In the genomic region with DNA sequence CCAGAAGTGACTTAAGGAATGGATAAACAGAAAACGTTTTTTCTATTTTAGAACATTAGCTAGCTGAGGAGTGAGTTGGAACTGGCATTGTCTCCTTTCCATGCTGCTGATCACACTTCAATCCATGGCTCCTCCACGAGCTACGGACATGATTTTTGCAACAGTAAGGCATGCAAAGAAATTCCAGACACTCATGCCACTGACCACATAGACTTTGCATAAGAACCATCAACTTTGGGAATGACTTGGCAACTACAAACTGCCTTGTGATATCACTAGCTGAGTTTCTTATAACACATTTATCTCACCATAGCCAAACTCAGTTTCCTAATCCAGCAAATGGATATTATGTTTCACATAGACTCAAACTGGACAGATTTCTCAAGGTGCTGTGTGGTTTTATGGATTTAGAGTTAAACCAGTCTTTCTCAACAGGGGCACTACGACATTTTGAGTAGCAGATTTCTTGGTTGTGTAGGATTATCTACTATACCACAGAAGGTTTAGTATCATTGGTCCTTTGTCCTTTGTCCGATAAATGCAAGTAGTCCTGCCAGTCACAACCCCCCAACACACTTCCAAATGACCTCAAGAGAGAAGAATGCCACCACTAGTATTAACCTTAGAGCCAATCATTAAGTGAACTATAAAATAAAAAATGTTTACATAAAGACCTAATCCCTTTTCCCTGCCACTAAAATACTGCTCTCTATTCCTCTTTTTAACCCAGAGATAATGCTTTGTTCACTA, we compare ENCODE assay signal across 15 cellular contexts. TPM values are rescaled to one million over a fixed set of nuclear protein-coding genes. Genes with fewer than 3 reads are reported as not detected.
A peak's percentile ranks its signal among the peaks of the same experiment; 100 is the strongest.
DNase-seq lines count a peak whose midpoint lies in the region; ATAC-seq and TF ChIP-seq lines count a peak whose summit lies in the region.
"Had no signal": no experiment of that assay in that cellular context is flagged by ENCODE, and none has a peak within 500 bp of the region (broad histone marks: within the 10 kb centered on the region; RNA-seq: fewer than 3 reads in every experiment).

No MANE protein-coding gene starts in this region.

- no peaks in the 10 kb centered on the region for H3K9me3 Mint-ChIP-seq in naive thymus-derived CD4-positive, alpha-beta T cell
- H3K9me3 Mint-ChIP-seq: stimulated activated naive CD8-positive, alpha-beta T cell treated with anti-CD3 and anti-CD28 coated beads, Interleukin-15, amount 100 ng/mL, for 72 hours had no signal

- intact Hi-C loops in naive thymus-derived CD4-positive, alpha-beta T cell (cut with micrococcal nuclease), result no loop called here

- H3K36me3 Mint-ChIP-seq in naive thymus-derived CD4-positive, alpha-beta T cell, result peaks cover 10 to 29% (median 17%) of the 10 kb centered on the region in 5 donors

- CTCF ChIA-PET in naive thymus-derived CD4-positive, alpha-beta T cell (lab: Charles Lee), result no interaction called here

- POLR2A ChIA-PET in naive thymus-derived CD4-positive, alpha-beta T cell (lab: Charles Lee), result interaction anchor here (0.6 to 0.7 kb wide), 3 partner anchors 21 to 391 kb away, joined by 3 to 4 read pairs (median 3); no protein-coding TSS in a partner anchor

- H3K9me3 ChIP-seq in naive thymus-derived CD4-positive, alpha-beta T cell (ENCODE audit: control insufficient read depth in 2 of 3, low read length in 3 of 3), result no peaks in the 10 kb centered on the region
- H3K9me3 ChIP-seq: body of pancreas had no signal

- no peak overlapping the region for H3K4me3 ChIP-seq in AG10803 (ENCODE audit: low read length)
- H3K4me3 ChIP-seq in naive thymus-derived CD4-positive, alpha-beta T cell (ENCODE audit: low read length), result no peak overlapping the region
- H3K4me3 ChIP-seq: body of pancreas had no signal

- H3K27me3 ChIP-seq in naive thymus-derived CD4-positive, alpha-beta T cell (ENCODE audit: control insufficient read depth in 2 of 2, insufficient read depth in 2 of 2, low read length in 2 of 2), result no peaks in the 10 kb centered on the region
- H3K27me3 ChIP-seq: body of pancreas had no signal

- TF ChIP-seq CTCF in AG10803 (conservative IDR thresholded peaks at IDR 0.05; ENCODE audit: low read length), result no peak

- DNase-seq in AG10803 (ENCODE audit: low read depth) (peak; percentile 99), M059J (ENCODE audit: low read depth) (peak; percentile 94), epidermal melanocyte (ENCODE audit: insufficient read length, low spot score) (peak; percentile 26), non-pigmented ciliary epithelial cell (ENCODE audit: low read depth) (peak; percentile 84), NCI-H1092 treated with DMSO at 0.1 percent for 48 hours (lab: John Stamatoyannopoulos, UW) (no peak), NOMO-1 treated with DMSO at 0.1 percent for 48 hours (lab: John Stamatoyannopoulos, UW; ENCODE audit: unreplicated experiment) (no peak)
- no peak for DNase-seq in activated CD4-positive, CD25-positive, alpha-beta regulatory T cell treated with anti-CD3 and anti-CD28 coated beads, Interleukin-2, amount 50 U/mL, for 72 hours
- no peak for DNase-seq in naive thymus-derived CD4-positive, alpha-beta T cell
- DNase-seq: activated CD4-positive, alpha-beta T cell treated with anti-CD3 and anti-CD28 coated beads for 1 hour; body of pancreas; KG1; NCI-H1930; stimulated activated naive CD8-positive, alpha-beta T cell treated with anti-CD3 and anti-CD28 coated beads, Interleukin-15, amount 100 ng/mL, for 72 hours had no signal

- peak overlapping the region in 3 of 9 donors; percentile 0 to 45 (median 12) for H3K27ac Mint-ChIP-seq in naive thymus-derived CD4-positive, alpha-beta T cell
- H3K27ac Mint-ChIP-seq: stimulated activated naive CD8-positive, alpha-beta T cell treated with anti-CD3 and anti-CD28 coated beads, Interleukin-15, amount 100 ng/mL, for 72 hours had no signal

- H3K36me3 ChIP-seq in naive thymus-derived CD4-positive, alpha-beta T cell (ENCODE audit: control insufficient read depth in 2 of 3, insufficient read depth in 3 of 3, low read length in 3 of 3), result peaks cover 0 to 8% (median 4%) of the 10 kb centered on the region in 3 experiments

- H3K4me1 Mint-ChIP-seq in naive thymus-derived CD4-positive, alpha-beta T cell, result no peaks in the 10 kb centered on the region
- H3K4me1 Mint-ChIP-seq: CD14-positive monocyte; stimulated activated naive CD8-positive, alpha-beta T cell treated with anti-CD3 and anti-CD28 coated beads, Interleukin-15, amount 100 ng/mL, for 72 hours had no signal

- no peaks in the 10 kb centered on the region for H3K27me3 Mint-ChIP-seq in naive thymus-derived CD4-positive, alpha-beta T cell
- H3K27me3 Mint-ChIP-seq: stimulated activated naive CD8-positive, alpha-beta T cell treated with anti-CD3 and anti-CD28 coated beads, Interleukin-15, amount 100 ng/mL, for 72 hours had no signal

- ATAC-seq in naive thymus-derived CD4-positive, alpha-beta T cell, result no peak
- ATAC-seq: body of pancreas; stimulated activated naive CD8-positive, alpha-beta T cell treated with anti-CD3 and anti-CD28 coated beads, Interleukin-15, amount 100 ng/mL, for 72 hours had no signal

- H3K4me3 Mint-ChIP-seq in naive thymus-derived CD4-positive, alpha-beta T cell, result no peak overlapping the region
- H3K4me3 Mint-ChIP-seq: CD14-positive monocyte; stimulated activated naive CD8-positive, alpha-beta T cell treated with anti-CD3 and anti-CD28 coated beads, Interleukin-15, amount 100 ng/mL, for 72 hours had no signal

- H3K27ac ChIP-seq in naive thymus-derived CD4-positive, alpha-beta T cell (ENCODE audit: low read depth, low read length), result no peak overlapping the region
- H3K27ac ChIP-seq: body of pancreas had no signal

- no peaks in the 10 kb centered on the region for H3K4me1 ChIP-seq in naive thymus-derived CD4-positive, alpha-beta T cell (ENCODE audit: control insufficient read depth in 2 of 2, insufficient read depth in 2 of 2, low read length in 2 of 2)
- H3K4me1 ChIP-seq: body of pancreas had no signal

RNA-seq across cellular contexts. Expression of gene C17orf78, which starts 48.3 kb away (rescaled TPM):
- total RNA-seq in M059J (2014; rRNA removed; shearing (Covaris generic)), result not detected in 2 replicates
- total RNA-seq in naive thymus-derived CD4-positive, alpha-beta T cell, result not detected
- not detected for polyA plus RNA-seq in naive thymus-derived CD4-positive, alpha-beta T cell
- total RNA-seq: body of pancreas, endothelial cell of umbilical vein had no signal
- polyA plus RNA-seq: CD14-positive monocyte, endothelial cell of umbilical vein had no signal

Comparison
In these comparisons a context has a peak if more than half of its experiments do, and no peak if none do; other contexts are left out.
1. DNase-seq: peak in AG10803 (single experiment), M059J (single experiment), epidermal melanocyte (single experiment) and non-pigmented ciliary epithelial cell (single experiment); none in activated CD4-positive, CD25-positive, alpha-beta regulatory T cell treated with anti-CD3 and anti-CD28 coated beads, Interleukin-2, amount 50 U/mL, for 72 hours (single experiment), naive thymus-derived CD4-positive, alpha-beta T cell (0 of 9), NCI-H1092 treated with DMSO at 0.1 percent for 48 hours (single experiment) and NOMO-1 treated with DMSO at 0.1 percent for 48 hours (single experiment).